In genomic region chr2:168810235-168810634, GRCh38 we compare ENCODE assay signal across 30 cellular contexts. TPM values are rescaled to one million over a fixed set of nuclear protein-coding genes. Genes with fewer than 3 reads are reported as not detected.
"Had no signal": no experiment of that assay in that cellular context is flagged by ENCODE, and none has a peak within 500 bp of the region (broad histone marks: within the 10 kb centered on the region; RNA-seq: fewer than 3 reads in every experiment).

No MANE protein-coding gene starts in this region.

- FAIRE-seq: keratinocyte, small intestine had no signal

- H3K27ac Mint-ChIP-seq: dendritic cell treated with granulocyte-macrophage colony-stimulating factor and Interleukin-4, amounts not matched to agents 40 ng/mL and 50 ng/mL, for 4 days; endodermal cell; memory B cell; mesothelial cell of epicardium; naive B cell; natural killer cell treated with Interleukin-12 subunit alpha and Interleukin-12 subunit beta and Interleukin-15 and Interleukin-18, amount 100 ng/mL, for 72 hours; stimulated activated naive B cell treated with anti-CD40 and anti-IgM and Interleukin-4, amounts not matched to agents 10 μg/mL and 1 μg/mL and 100 μg/mL, for 72 hours; stimulated activated naive CD8-positive, alpha-beta T cell treated with anti-CD3 and anti-CD28 coated beads, Interleukin-15, Interleukin-2, amounts not matched to agents 100 ng/mL and 50 ng/mL, for 24 hours had no signal

- H3K27me3 Mint-ChIP-seq: dendritic cell treated with granulocyte-macrophage colony-stimulating factor and Interleukin-4, amounts not matched to agents 40 ng/mL and 50 ng/mL, for 4 days; memory B cell; naive B cell; natural killer cell treated with Interleukin-12 subunit alpha and Interleukin-12 subunit beta and Interleukin-15 and Interleukin-18, amount 100 ng/mL, for 72 hours; stimulated activated naive B cell treated with anti-CD40 and anti-IgM and Interleukin-4, amounts not matched to agents 10 μg/mL and 1 μg/mL and 100 μg/mL, for 72 hours; stimulated activated naive CD8-positive, alpha-beta T cell treated with anti-CD3 and anti-CD28 coated beads, Interleukin-15, Interleukin-2, amounts not matched to agents 100 ng/mL and 50 ng/mL, for 24 hours had no signal

- H3K27ac ChIP-seq: colonic mucosa, epithelial cell of prostate, gastrocnemius medialis, psoas muscle, right lobe of liver, suprapubic skin had no signal

- H3K4me1 Mint-ChIP-seq: memory B cell; naive B cell; stimulated activated naive B cell treated with anti-CD40 and anti-IgM and Interleukin-4, amounts not matched to agents 10 μg/mL and 1 μg/mL and 100 μg/mL, for 72 hours had no signal

- H3K9me3 Mint-ChIP-seq: dendritic cell treated with granulocyte-macrophage colony-stimulating factor and Interleukin-4, amounts not matched to agents 40 ng/mL and 50 ng/mL, for 4 days; endodermal cell; memory B cell; mesothelial cell of epicardium; naive B cell; natural killer cell treated with Interleukin-12 subunit alpha and Interleukin-12 subunit beta and Interleukin-15 and Interleukin-18, amount 100 ng/mL, for 72 hours; neural crest cell; stimulated activated naive B cell treated with anti-CD40 and anti-IgM and Interleukin-4, amounts not matched to agents 10 μg/mL and 1 μg/mL and 100 μg/mL, for 72 hours; stimulated activated naive CD8-positive, alpha-beta T cell treated with anti-CD3 and anti-CD28 coated beads, Interleukin-15, Interleukin-2, amounts not matched to agents 100 ng/mL and 50 ng/mL, for 24 hours had no signal

- DNase-seq: colonic mucosa; effector CD8-positive, alpha-beta T cell; endodermal cell; foreskin fibroblast; gastrocnemius medialis; head of caudate nucleus; mucosa of descending colon; naive B cell; nucleus accumbens; posterior cingulate gyrus; psoas muscle; right lobe of liver; small intestine; stimulated activated CD4-positive, alpha-beta T cell treated with anti-CD3 and anti-CD28 coated beads, Interleukin-15, amount 100 ng/mL, for 24 hours; stimulated activated CD4-positive, alpha-beta T cell treated with anti-CD3 and anti-CD28 coated beads, Interleukin-2, amount 100 ng/mL, for 48 hours; stimulated activated naive B cell treated with anti-CD40 and anti-IgM and Interleukin-4, amounts not matched to agents 10 μg/mL and 1 μg/mL and 100 μg/mL, for 72 hours; trophoblast cell had no signal

- H3K4me1 ChIP-seq: colonic mucosa, gastrocnemius medialis, psoas muscle, suprapubic skin had no signal

- H3K36me3 Mint-ChIP-seq: memory B cell; mesothelial cell of epicardium; naive B cell; natural killer cell treated with Interleukin-12 subunit alpha and Interleukin-12 subunit beta and Interleukin-15 and Interleukin-18, amount 100 ng/mL, for 72 hours; stimulated activated naive B cell treated with anti-CD40 and anti-IgM and Interleukin-4, amounts not matched to agents 10 μg/mL and 1 μg/mL and 100 μg/mL, for 72 hours had no signal

- H3K4me3 ChIP-seq: colonic mucosa, gastrocnemius medialis, lung, mucosa of descending colon, psoas muscle, right lobe of liver, suprapubic skin, thyroid gland had no signal

- H3K4me3 Mint-ChIP-seq: dendritic cell treated with granulocyte-macrophage colony-stimulating factor and Interleukin-4, amounts not matched to agents 40 ng/mL and 50 ng/mL, for 4 days; endodermal cell; memory B cell; mesothelial cell of epicardium; naive B cell; natural killer cell treated with Interleukin-12 subunit alpha and Interleukin-12 subunit beta and Interleukin-15 and Interleukin-18, amount 100 ng/mL, for 72 hours; neural crest cell; stimulated activated naive B cell treated with anti-CD40 and anti-IgM and Interleukin-4, amounts not matched to agents 10 μg/mL and 1 μg/mL and 100 μg/mL, for 72 hours; stimulated activated naive CD8-positive, alpha-beta T cell treated with anti-CD3 and anti-CD28 coated beads, Interleukin-15, Interleukin-2, amounts not matched to agents 100 ng/mL and 50 ng/mL, for 24 hours had no signal

- H3K27me3 ChIP-seq: colonic mucosa, gastrocnemius medialis, right lobe of liver, suprapubic skin, thyroid gland had no signal

- H3K36me3 ChIP-seq: colonic mucosa, gastrocnemius medialis, right lobe of liver, suprapubic skin, thyroid gland had no signal

- H3K9me3 ChIP-seq: colonic mucosa, gastrocnemius medialis, mucosa of descending colon, psoas muscle, right lobe of liver, suprapubic skin, thyroid gland had no signal

- ATAC-seq: esophagus mucosa; gastrocnemius medialis; mucosa of descending colon; natural killer cell treated with Interleukin-12 subunit alpha and Interleukin-12 subunit beta and Interleukin-15 and Interleukin-18, amount 100 ng/mL, for 72 hours; psoas muscle; right lobe of liver; stimulated activated naive B cell treated with anti-CD40 and anti-IgM and Interleukin-4, amounts not matched to agents 10 μg/mL and 1 μg/mL and 100 μg/mL, for 72 hours had no signal

RNA-seq across cellular contexts. Expression of gene NOSTRIN, which starts 7.8 kb away (rescaled TPM):
- total RNA-seq: natural killer cell treated with Interleukin-12 subunit alpha and Interleukin-12 subunit beta and Interleukin-15 and Interleukin-18, amount 100 ng/mL, for 72 hours; neural crest cell; osteocyte had no signal
- polyA plus RNA-seq: keratinocyte had no signal
